Comparison of ENCODE assay signal across 11 cellular contexts in the genomic region with DNA sequence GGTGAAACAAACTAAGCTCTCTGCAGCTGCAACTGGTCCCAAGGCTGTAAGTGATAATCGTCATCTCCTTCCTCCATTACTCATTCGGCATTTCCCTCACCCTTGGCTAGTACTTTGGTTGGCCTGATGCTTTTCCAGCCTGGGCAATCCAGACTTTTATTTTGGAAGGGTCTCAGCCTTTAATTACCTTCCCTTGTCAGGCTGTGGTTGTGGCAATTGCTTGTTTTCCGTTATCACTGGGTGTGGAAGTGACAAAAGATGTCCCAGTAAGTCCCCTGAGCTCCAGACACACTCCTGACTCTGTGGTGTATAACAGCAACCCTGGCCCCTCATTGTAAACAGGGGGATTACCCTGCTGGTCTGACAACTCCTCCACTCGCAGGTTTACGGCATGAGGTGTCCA. TPM values are rescaled to one million over a fixed set of nuclear protein-coding genes. Genes with fewer than 3 reads are reported as not detected.
DNase-seq lines count a peak whose midpoint lies in the region; ATAC-seq and TF ChIP-seq lines count a peak whose summit lies in the region.
"Had no signal": no experiment of that assay in that cellular context is flagged by ENCODE, and none has a peak within 500 bp of the region (broad histone marks: within the 10 kb centered on the region; RNA-seq: fewer than 3 reads in every experiment).

No MANE protein-coding gene starts in this region.

- peak overlapping the region; percentile 25; the same call in 1 of the 2 replicates for H3K4me3 Mint-ChIP-seq in WTC11
- H3K4me3 Mint-ChIP-seq: activated CD4-positive, alpha-beta T cell treated with anti-CD3 and anti-CD28 coated beads, Interleukin-2, amount 10 ng/mL, durations not matched to agents 24 days and 14 days had no signal

- peaks cover 4% of the 10 kb centered on the region; the same call in 1 of the 2 replicates for H3K9me3 Mint-ChIP-seq in WTC11

- ATAC-seq in WTC11 (peak; percentile 52), HG03469 (IDR thresholded peaks at IDR 0.05; ENCODE audit: unreplicated experiment) (no peak), HG03457 (IDR thresholded peaks at IDR 0.05; ENCODE audit: unreplicated experiment) (no peak)

- TF ChIP-seq CTCF in WTC11 (IDR thresholded peaks at IDR 0.05) = no peak

- no peaks in the 10 kb centered on the region for H3K36me3 ChIP-seq in MG63

- no peaks in the 10 kb centered on the region for H3K36me3 Mint-ChIP-seq in WTC11

- H3K9me3 ChIP-seq in MG63 = no peaks in the 10 kb centered on the region

- H3K27me3 Mint-ChIP-seq in WTC11 (ENCODE audit: low read depth) = peaks cover 2% of the 10 kb centered on the region

- intact Hi-C loops in head of caudate nucleus (cut with DNase I) = no loop called here

- H3K27me3 ChIP-seq in MG63 = no peaks in the 10 kb centered on the region

- DNase-seq in EL (peak; percentile 45), MG63 (peak; percentile 46), WTC11 (ENCODE audit: low spot score) (no peak), iPS-NIHi11 (ENCODE audit: low spot score) (peak; percentile 30), head of caudate nucleus (no peak), Ammon's horn (ENCODE audit: low spot score) (no peak)
- DNase-seq: activated CD4-positive, alpha-beta T cell treated with anti-CD3 and anti-CD28 coated beads, Interleukin-2, amount 10 ng/mL, durations not matched to agents 24 days and 14 days; activated naive CD4-positive, alpha-beta T cell; NCI-H345 had no signal

- no peak overlapping the region for H3K4me3 ChIP-seq in MG63

- CTCF ChIA-PET in WTC11 (lab: Charles Lee) = interaction anchor here (1.2 kb wide), 1 partner anchor 36 kb away, joined by 4 read pairs; no protein-coding TSS in a partner anchor

- peaks cover 21% of the 10 kb centered on the region for H3K4me1 Mint-ChIP-seq in WTC11

- H3K27ac Mint-ChIP-seq in WTC11 = peak overlapping the region; percentile 51; the same call in 1 of the 2 replicates
- H3K27ac Mint-ChIP-seq: activated CD4-positive, alpha-beta T cell treated with anti-CD3 and anti-CD28 coated beads, Interleukin-2, amount 10 ng/mL, durations not matched to agents 24 days and 14 days had no signal

- POLR2A ChIA-PET in WTC11 (lab: Charles Lee) = interaction anchor here (0.6 kb wide), 1 partner anchor 29 kb away, joined by 5 read pairs; no protein-coding TSS in a partner anchor

TF ChIP-seq in WTC11, 78 proteins besides CTCF, POLR2A, EP300 and RAD21:
- TF ChIP-seq FOXP1 (CRISPR knock-in tag; IDR thresholded peaks at IDR 0.05; ENCODE audit: borderline replicate concordance) (no peak), RORB (CRISPR knock-in tag; IDR thresholded peaks at IDR 0.05) (no peak), KAT7 (CRISPR knock-in tag; IDR thresholded peaks at IDR 0.05; ENCODE audit: borderline replicate concordance) (no peak), NFE2L1 (CRISPR knock-in tag; IDR thresholded peaks at IDR 0.05) (no peak), SMAD3 (CRISPR knock-in tag; IDR thresholded peaks at IDR 0.05; ENCODE audit: borderline replicate concordance) (no peak), IRF2 (CRISPR knock-in tag; IDR thresholded peaks at IDR 0.05; ENCODE audit: borderline replicate concordance, low read depth) (no peak), SP1 (CRISPR knock-in tag; conservative IDR thresholded peaks at IDR 0.05) (no peak), ETV6 (CRISPR knock-in tag; IDR thresholded peaks at IDR 0.05) (no peak), GABPB1 (CRISPR knock-in tag; IDR thresholded peaks at IDR 0.05) (no peak)
- TF ChIP-seq, protein P1, sequence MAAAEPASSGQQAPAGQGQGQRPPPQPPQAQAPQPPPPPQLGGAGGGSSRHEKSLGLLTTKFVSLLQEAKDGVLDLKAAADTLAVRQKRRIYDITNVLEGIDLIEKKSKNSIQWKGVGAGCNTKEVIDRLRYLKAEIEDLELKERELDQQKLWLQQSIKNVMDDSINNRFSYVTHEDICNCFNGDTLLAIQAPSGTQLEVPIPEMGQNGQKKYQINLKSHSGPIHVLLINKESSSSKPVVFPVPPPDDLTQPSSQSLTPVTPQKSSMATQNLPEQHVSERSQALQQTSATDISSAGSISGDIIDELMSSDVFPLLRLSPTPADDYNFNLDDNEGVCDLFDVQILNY (CRISPR knock-in tag; IDR thresholded peaks at IDR 0.05) = no peak
- TF ChIP-seq, protein P2, sequence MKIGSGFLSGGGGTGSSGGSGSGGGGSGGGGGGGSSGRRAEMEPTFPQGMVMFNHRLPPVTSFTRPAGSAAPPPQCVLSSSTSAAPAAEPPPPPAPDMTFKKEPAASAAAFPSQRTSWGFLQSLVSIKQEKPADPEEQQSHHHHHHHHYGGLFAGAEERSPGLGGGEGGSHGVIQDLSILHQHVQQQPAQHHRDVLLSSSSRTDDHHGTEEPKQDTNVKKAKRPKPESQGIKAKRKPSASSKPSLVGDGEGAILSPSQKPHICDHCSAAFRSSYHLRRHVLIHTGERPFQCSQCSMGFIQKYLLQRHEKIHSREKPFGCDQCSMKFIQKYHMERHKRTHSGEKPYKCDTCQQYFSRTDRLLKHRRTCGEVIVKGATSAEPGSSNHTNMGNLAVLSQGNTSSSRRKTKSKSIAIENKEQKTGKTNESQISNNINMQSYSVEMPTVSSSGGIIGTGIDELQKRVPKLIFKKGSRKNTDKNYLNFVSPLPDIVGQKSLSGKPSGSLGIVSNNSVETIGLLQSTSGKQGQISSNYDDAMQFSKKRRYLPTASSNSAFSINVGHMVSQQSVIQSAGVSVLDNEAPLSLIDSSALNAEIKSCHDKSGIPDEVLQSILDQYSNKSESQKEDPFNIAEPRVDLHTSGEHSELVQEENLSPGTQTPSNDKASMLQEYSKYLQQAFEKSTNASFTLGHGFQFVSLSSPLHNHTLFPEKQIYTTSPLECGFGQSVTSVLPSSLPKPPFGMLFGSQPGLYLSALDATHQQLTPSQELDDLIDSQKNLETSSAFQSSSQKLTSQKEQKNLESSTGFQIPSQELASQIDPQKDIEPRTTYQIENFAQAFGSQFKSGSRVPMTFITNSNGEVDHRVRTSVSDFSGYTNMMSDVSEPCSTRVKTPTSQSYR (CRISPR knock-in tag; IDR thresholded peaks at IDR 0.05) = no peak
- TF ChIP-seq, protein P3, sequence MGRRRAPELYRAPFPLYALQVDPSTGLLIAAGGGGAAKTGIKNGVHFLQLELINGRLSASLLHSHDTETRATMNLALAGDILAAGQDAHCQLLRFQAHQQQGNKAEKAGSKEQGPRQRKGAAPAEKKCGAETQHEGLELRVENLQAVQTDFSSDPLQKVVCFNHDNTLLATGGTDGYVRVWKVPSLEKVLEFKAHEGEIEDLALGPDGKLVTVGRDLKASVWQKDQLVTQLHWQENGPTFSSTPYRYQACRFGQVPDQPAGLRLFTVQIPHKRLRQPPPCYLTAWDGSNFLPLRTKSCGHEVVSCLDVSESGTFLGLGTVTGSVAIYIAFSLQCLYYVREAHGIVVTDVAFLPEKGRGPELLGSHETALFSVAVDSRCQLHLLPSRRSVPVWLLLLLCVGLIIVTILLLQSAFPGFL (CRISPR knock-in tag; IDR thresholded peaks at IDR 0.05; ENCODE audit: borderline replicate concordance) = no peak

RNA-seq across cellular contexts. Expression of a gene that starts 6.3 kb away (rescaled TPM):
- 48.8 and 49.4 TPM in 2 replicates for total RNA-seq in MG63 (2014; rRNA removed; shearing (Covaris generic); ENCODE audit: low replicate concordance)
- total RNA-seq in WTC11 (2021) = 31.9 to 32.9 TPM (median 32.1 TPM) in 3 replicates

RNA-seq across cellular contexts. Expression of a gene that starts 25.6 kb away (rescaled TPM):
- total RNA-seq in MG63 (2014; rRNA removed; shearing (Covaris generic); ENCODE audit: low replicate concordance) = 281 and 342 TPM in 2 replicates
- total RNA-seq in WTC11 (2021) = 28.6 to 33.8 TPM (median 30.3 TPM) in 3 replicates

RNA-seq across cellular contexts. Expression of a gene that starts 53.4 kb away (rescaled TPM):
- 151 and 166 TPM in 2 replicates for total RNA-seq in MG63 (2014; rRNA removed; shearing (Covaris generic); ENCODE audit: low replicate concordance)
- 98.2 to 112 TPM (median 108 TPM) in 3 replicates for total RNA-seq in WTC11 (2021)

RNA-seq across cellular contexts. Expression of a gene that starts 53.5 kb away (rescaled TPM):
- total RNA-seq in MG63 (2014; rRNA removed; shearing (Covaris generic); ENCODE audit: low replicate concordance) = 146 and 237 TPM in 2 replicates
- total RNA-seq in WTC11 (2021) = 51.7 to 57.7 TPM (median 52.1 TPM) in 3 replicates

Comparison
In these comparisons a context has a peak if more than half of its experiments do, and no peak if none do; other contexts are left out.
1. DNase-seq: peak in EL (single experiment), MG63 (single experiment) and iPS-NIHi11 (single experiment); none in WTC11 (single experiment), head of caudate nucleus (0 of 42) and Ammon's horn (single experiment).